In genomic region chr1:33347650-33347992, GRCh38 we compare ENCODE assay signal across 8 cellular contexts. TPM values are rescaled to one million over a fixed set of nuclear protein-coding genes. Genes with fewer than 3 reads are reported as not detected.
DNase-seq lines count a peak whose midpoint lies in the region; FAIRE-seq and TF ChIP-seq lines count a peak whose summit lies in the region.

No MANE protein-coding gene starts in this region.

- peak; percentile 66 for FAIRE-seq in keratinocyte (lab: Jason Lieb, UNC)

- H3K27ac Mint-ChIP-seq in activated T-cell treated with anti-CD3 and anti-CD28 coated beads, Interleukin-2, amount 50 U/mL, for 24 hours: peak overlapping the region; percentile 41

- H3K36me3 Mint-ChIP-seq in activated T-cell treated with anti-CD3 and anti-CD28 coated beads, Interleukin-2, amount 50 U/mL, for 24 hours (ENCODE audit: low read depth): peaks cover 59% of the 10 kb centered on the region

- peak overlapping the region; percentile 90 for H3K4me2 ChIP-seq in keratinocyte (ENCODE audit: control insufficient read depth, extremely low read depth, insufficient read depth, low read depth, low read length)

- peak overlapping the region; percentile 94 for H3K4me3 Mint-ChIP-seq in activated T-cell treated with anti-CD3 and anti-CD28 coated beads, Interleukin-2, amount 50 U/mL, for 24 hours

- H3K4me1 Mint-ChIP-seq in activated T-cell treated with anti-CD3 and anti-CD28 coated beads, Interleukin-2, amount 50 U/mL, for 24 hours (ENCODE audit: low read depth): peaks cover 62% of the 10 kb centered on the region

- peak overlapping the region; percentile 69 to 82 (median 79) for H3K4me3 ChIP-seq in keratinocyte (ENCODE audit: control insufficient read depth in 2 of 3, extremely low read depth in 1 of 3, insufficient read depth in 2 of 3, low read depth in 1 of 3, low read length in 3 of 3)

- no peaks in the 10 kb centered on the region for H3K27me3 Mint-ChIP-seq in activated T-cell treated with anti-CD3 and anti-CD28 coated beads, Interleukin-2, amount 50 U/mL, for 24 hours

- H3K79me2 ChIP-seq in keratinocyte (ENCODE audit: control insufficient read depth, insufficient read depth, low read length): peaks cover 70% of the 10 kb centered on the region

- peaks cover 53% of the 10 kb centered on the region for H3K4me1 ChIP-seq in keratinocyte (ENCODE audit: control insufficient read depth, extremely low read depth, insufficient read depth, low read length)

- peaks cover 7% of the 10 kb centered on the region for H4K20me1 ChIP-seq in keratinocyte (ENCODE audit: control insufficient read depth, extremely low read depth, insufficient read depth, low read length)

- H3K36me3 ChIP-seq in keratinocyte (ENCODE audit: control insufficient read depth in 2 of 2, extremely low read depth in 1 of 2, insufficient read depth in 2 of 2, low read length in 2 of 2): peaks cover 11 to 27% of the 10 kb centered on the region in 2 experiments

- no peaks in the 10 kb centered on the region for H3K27me3 ChIP-seq in keratinocyte (ENCODE audit: control insufficient read depth, extremely low read depth, insufficient read depth, low read length)

- H3K9ac ChIP-seq in keratinocyte (ENCODE audit: control insufficient read depth, extremely low read depth, insufficient read depth, low read length): peak overlapping the region; percentile 69

- H3K27ac ChIP-seq in keratinocyte (ENCODE audit: control insufficient read depth, insufficient read depth, low read length) (peak overlapping the region; percentile 69), temporal lobe (ENCODE audit: low read depth, low read length) (peak overlapping the region; percentile 81)

- dilution Hi-C loops in keratinocyte (cut with MboI; ENCODE audit: extremely low pct_ligation_motif_present, low sequenced_read_pairs): no loop called here

- TF ChIP-seq CTCF in keratinocyte (optimal IDR thresholded peaks at IDR 0.05 in 1 of 3, IDR thresholded peaks at IDR 0.05 in 1 of 3, conservative IDR thresholded peaks at IDR 0.05 in 1 of 3; ENCODE audit: extremely low read depth in 1 of 3, insufficient read depth in 2 of 3, low read length in 3 of 3): no peak

- H3K9me1 ChIP-seq in keratinocyte (ENCODE audit: control insufficient read depth, extremely low read depth, insufficient read depth, low read length): no peaks in the 10 kb centered on the region

- H3K9me3 Mint-ChIP-seq in activated T-cell treated with anti-CD3 and anti-CD28 coated beads, Interleukin-2, amount 50 U/mL, for 24 hours: no peaks in the 10 kb centered on the region

- no peak overlapping the region for H2AFZ ChIP-seq in keratinocyte (ENCODE audit: control insufficient read depth, low read length)

- H3K9me3 ChIP-seq in keratinocyte (ENCODE audit: control insufficient read depth, low read depth, low read length): no peaks in the 10 kb centered on the region

- DNase-seq in activated T-cell treated with anti-CD3 and anti-CD28 coated beads, Interleukin-2, amount 50 U/mL, for 24 hours: no peak
- no peak for DNase-seq in activated T-cell treated with anti-CD3 and anti-CD28 coated beads for 4 hours
- DNase-seq in amniotic epithelial cell (ENCODE audit: low read depth): peak; percentile 65
- DNase-seq in keratinocyte (ENCODE audit: low read depth, low spot score): no peak
- no peak for DNase-seq in ureter (ENCODE audit: low spot score)
- DNase-seq in RPMI8226: no peak
- DNase-seq in NCI-H510A (lab: John Stamatoyannopoulos, UW): no peak

RNA-seq across cellular contexts. Expression of gene A3GALT2, which starts 26.7 kb away (rescaled TPM):
- polyA plus RNA-seq in keratinocyte: not detected in 3 replicates
- not detected for polyA plus RNA-seq in keratinocyte (2011; ENCODE audit: low read depth)
- not detected in 2 replicates for polyA plus RNA-seq in keratinocyte (2011; cell fraction: cytosol; rRNA removed)
- polyA plus RNA-seq in keratinocyte (2011; cell fraction: nucleus; rRNA removed): not detected in 2 replicates
- not detected in 2 replicates for polyA plus RNA-seq in keratinocyte (2012; ENCODE audit: low replicate concordance)
- not detected in 3 replicates for polyA minus RNA-seq in keratinocyte
- polyA minus RNA-seq in keratinocyte (2011; cell fraction: cytosol; rRNA and poly(A)+ RNA removed): not detected
- polyA minus RNA-seq in keratinocyte (2011; cell fraction: nucleus; rRNA and poly(A)+ RNA removed): not detected in 2 replicates
- total RNA-seq in temporal lobe (not detected), ureter (not detected)
